9 cellular contexts compared by ENCODE assay signal in genomic region chr2:112884869-112885502, GRCh38. TPM values are rescaled to one million over a fixed set of nuclear protein-coding genes. Genes with fewer than 3 reads are reported as not detected.
DNase-seq lines count a peak whose midpoint lies in the region; ATAC-seq and TF ChIP-seq lines count a peak whose summit lies in the region.
"Had no signal": no experiment of that assay in that cellular context is flagged by ENCODE, and none has a peak within 500 bp of the region (broad histone marks: within the 10 kb centered on the region; RNA-seq: fewer than 3 reads in every experiment).

No MANE protein-coding gene starts in this region.

- H3K36me3 ChIP-seq in CD4-positive, CD25-positive, alpha-beta regulatory T cell (ENCODE audit: control insufficient read depth, insufficient read depth, low read length) = no peaks in the 10 kb centered on the region
- no peaks in the 10 kb centered on the region for H3K36me3 ChIP-seq in mesenchymal stem cell (ENCODE audit: control insufficient read depth in 1 of 2, insufficient read depth in 2 of 2, low read depth in 1 of 2, low read length in 2 of 2)

- H3K27me3 Mint-ChIP-seq in CD4-positive, CD25-positive, alpha-beta regulatory T cell = no peaks in the 10 kb centered on the region
- H3K27me3 Mint-ChIP-seq in activated B cell treated with CpG ODN at 0.5 μM for 24 hours = no peaks in the 10 kb centered on the region

- peak overlapping the region in 2 of 3 donors; percentile 33 to 61 for H3K27ac Mint-ChIP-seq in CD4-positive, CD25-positive, alpha-beta regulatory T cell
- no peak overlapping the region for H3K27ac Mint-ChIP-seq in activated B cell treated with CpG ODN at 0.5 μM for 24 hours

- no peaks in the 10 kb centered on the region for H3K36me3 Mint-ChIP-seq in CD4-positive, CD25-positive, alpha-beta regulatory T cell
- no peaks in the 10 kb centered on the region for H3K36me3 Mint-ChIP-seq in activated B cell treated with CpG ODN at 0.5 μM for 24 hours (ENCODE audit: low read depth)

- peak overlapping the region in 1 of 2 experiments; percentile 39 for H2BK12ac ChIP-seq in mesenchymal stem cell (ENCODE audit: low read length in 2 of 2)

- no peak overlapping the region for H2AFZ ChIP-seq in mesenchymal stem cell (ENCODE audit: low read depth, low read length)

- H3K79me1 ChIP-seq in mesenchymal stem cell (replicated peaks; ENCODE audit: low read length, poor library complexity, severe bottlenecking) = no peaks in the 10 kb centered on the region

- no peaks in the 10 kb centered on the region for H3K27me3 ChIP-seq in CD4-positive, CD25-positive, alpha-beta regulatory T cell (ENCODE audit: control insufficient read depth, insufficient read depth, low read length)
- H3K27me3 ChIP-seq in mesenchymal stem cell (ENCODE audit: control insufficient read depth in 1 of 2, insufficient read depth in 1 of 2, low read length in 2 of 2) = no peaks in the 10 kb centered on the region

- H3K4me3 Mint-ChIP-seq in CD4-positive, CD25-positive, alpha-beta regulatory T cell = no peak overlapping the region
- H3K4me3 Mint-ChIP-seq in activated B cell treated with CpG ODN at 0.5 μM for 24 hours = no peak overlapping the region

- H2BK15ac ChIP-seq in mesenchymal stem cell (ENCODE audit: low read depth, poor library complexity, severe bottlenecking) = no peak overlapping the region

- H3K4ac ChIP-seq in mesenchymal stem cell (ENCODE audit: low read depth in 1 of 2, low read length in 2 of 2) = peak overlapping the region in 1 of 2 experiments; percentile 19

- peaks cover 11% of the 10 kb centered on the region for H3K4me1 ChIP-seq in CD4-positive, CD25-positive, alpha-beta regulatory T cell (ENCODE audit: control insufficient read depth, insufficient read depth, low read length, poor library complexity, severe bottlenecking)
- H3K4me1 ChIP-seq in mesenchymal stem cell (ENCODE audit: control insufficient read depth, insufficient read depth, low read depth, low read length) = peaks cover 8% of the 10 kb centered on the region

- H3K23ac ChIP-seq in mesenchymal stem cell (ENCODE audit: low read length in 2 of 2) = no peak overlapping the region

- DNase-seq in CD4-positive, CD25-positive, alpha-beta regulatory T cell = peak; percentile 41 to 75 (median 55)
- DNase-seq in LNCaP clone FGC (ENCODE audit: low read depth) (no peak), activated B cell treated with CpG ODN at 0.5 μM for 24 hours (peak; percentile 52), cerebellar cortex (ENCODE audit: low spot score) (peak; percentile 17), mesenchymal stem cell (no peak), NCI-H2196 (lab: John Stamatoyannopoulos, UW; ENCODE audit: unreplicated experiment) (no peak)
- DNase-seq in stimulated activated CD8-positive, alpha-beta memory T cell treated with anti-CD3 and anti-CD28 coated beads, Interleukin-7, amount 100 ng/mL, for 4 hours (ENCODE audit: low read depth in 2 of 2) = peak; percentile 31 to 41

- H3K9ac ChIP-seq in mesenchymal stem cell (ENCODE audit: low read length) = no peak overlapping the region

- H3K9me3 ChIP-seq in CD4-positive, CD25-positive, alpha-beta regulatory T cell (ENCODE audit: control insufficient read depth in 2 of 2, low read length in 2 of 2) = no peaks in the 10 kb centered on the region
- no peaks in the 10 kb centered on the region for H3K9me3 ChIP-seq in mesenchymal stem cell (ENCODE audit: control insufficient read depth, low read length)

- POLR2A ChIA-PET in activated B cell treated with CpG ODN at 0.5 μM for 24 hours (lab: Charles Lee) = interaction anchor here (0.7 to 1.6 kb wide), 3 partner anchors 46 to 135 kb away, joined by 3 to 8 read pairs (median 6); no protein-coding TSS in a partner anchor

- no peak overlapping the region for H3K27ac ChIP-seq in CD4-positive, CD25-positive, alpha-beta regulatory T cell (ENCODE audit: insufficient read depth, low read length, poor library complexity, severe bottlenecking)
- H3K27ac ChIP-seq in mesenchymal stem cell (ENCODE audit: low read length, poor library complexity, severe bottlenecking) = no peak overlapping the region

- H3K14ac ChIP-seq in mesenchymal stem cell (ENCODE audit: low read length in 2 of 2) = no peak overlapping the region

- no peak overlapping the region for H4K91ac ChIP-seq in mesenchymal stem cell (ENCODE audit: low read length)

- TF ChIP-seq CTCF in LNCaP clone FGC (IDR thresholded peaks at IDR 0.05; ENCODE audit: control insufficient read depth, extremely low read depth, insufficient read depth) (peak; percentile 60), activated B cell treated with CpG ODN at 0.5 μM for 24 hours (IDR thresholded peaks at IDR 0.05) (peak; percentile 36)

- H3K4me3 ChIP-seq in CD4-positive, CD25-positive, alpha-beta regulatory T cell (ENCODE audit: low read depth, low read length) = no peak overlapping the region
- H3K4me3 ChIP-seq in LNCaP clone FGC (ENCODE audit: low read depth, low read length) = no peak overlapping the region
- H3K4me3 ChIP-seq in mesenchymal stem cell (ENCODE audit: insufficient read depth in 1 of 2, low read depth in 1 of 2, low read length in 2 of 2) = no peak overlapping the region

- no peak overlapping the region for H2AK5ac ChIP-seq in mesenchymal stem cell (ENCODE audit: low read length, severe bottlenecking)

- H3K4me2 ChIP-seq in mesenchymal stem cell (ENCODE audit: low read length, poor library complexity, severe bottlenecking) = no peak overlapping the region

- no peak overlapping the region for H4K8ac ChIP-seq in mesenchymal stem cell (ENCODE audit: low read length)

- peak overlapping the region; percentile 24 to 64 for H3K18ac ChIP-seq in mesenchymal stem cell (ENCODE audit: low read depth in 1 of 2, low read length in 2 of 2)

- H3K9me3 Mint-ChIP-seq in CD4-positive, CD25-positive, alpha-beta regulatory T cell = no peaks in the 10 kb centered on the region
- no peaks in the 10 kb centered on the region for H3K9me3 Mint-ChIP-seq in activated B cell treated with CpG ODN at 0.5 μM for 24 hours

- H2BK120ac ChIP-seq in mesenchymal stem cell (ENCODE audit: low read depth, low read length) = no peak overlapping the region

- intact Hi-C loops in activated B cell treated with CpG ODN at 0.5 μM for 24 hours (cut with micrococcal nuclease) = loop anchor here (1.0 kb wide), 3 partner anchors 136 to 285 kb away; no protein-coding TSS in a partner anchor

- WGBS in mesenchymal stem cell = 69% methylated on average over 5 of the region's 6 CpGs

- peaks cover 7 to 23% (median 12%) of the 10 kb centered on the region in 4 donors for H3K4me1 Mint-ChIP-seq in CD4-positive, CD25-positive, alpha-beta regulatory T cell
- peaks cover 23% of the 10 kb centered on the region for H3K4me1 Mint-ChIP-seq in activated B cell treated with CpG ODN at 0.5 μM for 24 hours

- H2BK5ac ChIP-seq in mesenchymal stem cell (ENCODE audit: low read depth, low read length, poor library complexity, severe bottlenecking) = no peak overlapping the region

- CTCF ChIA-PET in activated B cell treated with CpG ODN at 0.5 μM for 24 hours (lab: Charles Lee) = interaction anchor here (0.7 to 12.5 kb wide), 24 partner anchors 8 to 285 kb away, joined by 3 to 302 read pairs (median 4); partner anchors contain the start of genes IL1B and SLC20A1

- peak; percentile 65 to 69 for ATAC-seq in CD4-positive, CD25-positive, alpha-beta regulatory T cell (ENCODE audit: low read depth in 2 of 2)
- ATAC-seq in GM19468 (IDR thresholded peaks at IDR 0.05; ENCODE audit: extremely low read depth, unreplicated experiment) (peak; percentile 17), activated B cell treated with CpG ODN at 0.5 μM for 24 hours (ENCODE audit: low read depth) (peak; percentile 58)

RNA-seq across cellular contexts. Expression of gene IL37, which starts 26.0 kb away (rescaled TPM):
- total RNA-seq in CD4-positive, CD25-positive, alpha-beta regulatory T cell = not detected
- not detected for polyA plus RNA-seq in CD4-positive, CD25-positive, alpha-beta regulatory T cell
- total RNA-seq in activated B cell treated with CpG ODN at 0.5 μM for 24 hours = not detected in 2 replicates
- not detected for polyA plus RNA-seq in mesenchymal stem cell (2013, experiment 1 of 2)
- polyA plus RNA-seq in mesenchymal stem cell (2013, experiment 2 of 2) = not detected
- total RNA-seq: HT1080 had no signal

RNA-seq across cellular contexts. Expression of gene IL1B, which starts 48.4 kb away (rescaled TPM):
- 1.3 TPM for total RNA-seq in CD4-positive, CD25-positive, alpha-beta regulatory T cell
- polyA plus RNA-seq in CD4-positive, CD25-positive, alpha-beta regulatory T cell = not detected
- total RNA-seq in activated B cell treated with CpG ODN at 0.5 μM for 24 hours = 0.53 and 0.71 TPM in 2 replicates
- 5.3 TPM for polyA plus RNA-seq in mesenchymal stem cell (2013, experiment 1 of 2)
- 5.7 TPM for polyA plus RNA-seq in mesenchymal stem cell (2013, experiment 2 of 2)

Comparison
In these comparisons a context has a peak if more than half of its experiments do, and no peak if none do; other contexts are left out.
1. ATAC-seq: peak in every context shown above with its lines; median percentile 67 in CD4-positive, CD25-positive, alpha-beta regulatory T cell; 58 in activated B cell treated with CpG ODN at 0.5 μM for 24 hours; 17 in GM19468.
2. DNase-seq: peak in CD4-positive, CD25-positive, alpha-beta regulatory T cell (3 of 3), activated B cell treated with CpG ODN at 0.5 μM for 24 hours (single experiment), cerebellar cortex (single experiment) and stimulated activated CD8-positive, alpha-beta memory T cell treated with anti-CD3 and anti-CD28 coated beads, Interleukin-7, amount 100 ng/mL, for 4 hours (2 of 2); none in LNCaP clone FGC (single experiment), mesenchymal stem cell (single experiment) and NCI-H2196 (single experiment).